ENCODE assay signal across 10 cellular contexts in the genomic region with DNA sequence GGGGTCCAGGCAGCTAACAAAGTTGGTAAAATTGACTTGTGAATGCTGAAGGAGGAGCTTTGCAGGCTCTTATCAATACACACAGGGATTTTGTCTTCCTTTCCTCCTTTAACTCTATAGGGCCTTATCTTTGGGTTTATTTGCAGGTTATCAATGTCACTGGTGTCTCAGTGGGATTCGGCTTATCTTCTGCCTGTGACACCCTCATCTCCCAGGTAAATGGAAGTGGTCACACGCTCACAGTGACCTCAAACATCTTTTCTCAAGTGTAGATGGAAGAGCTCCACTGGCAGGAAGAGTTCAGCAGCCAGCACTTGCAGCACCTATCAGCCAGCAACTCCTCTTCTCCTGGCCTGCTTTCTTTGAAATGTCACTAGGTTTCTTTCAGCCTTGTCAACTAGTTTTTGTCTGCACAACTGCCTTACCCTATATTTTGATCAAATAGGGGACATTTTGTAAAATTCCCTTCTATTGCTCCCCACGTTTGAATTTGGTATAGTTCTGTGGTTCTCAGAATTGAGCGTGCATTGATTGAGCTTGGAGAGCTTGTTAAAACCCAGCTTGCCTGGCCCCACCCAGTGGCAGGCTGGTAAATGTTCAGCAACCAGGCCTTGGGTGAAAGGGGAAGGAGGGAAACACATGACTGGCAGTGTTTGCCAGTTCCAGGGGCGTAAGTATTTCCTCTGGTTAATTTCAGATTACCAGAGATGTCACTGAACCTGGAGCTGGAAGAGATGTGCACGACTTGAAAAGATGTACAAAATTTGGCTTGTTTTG. TPM values are rescaled to one million over a fixed set of nuclear protein-coding genes. Genes with fewer than 3 reads are reported as not detected.
A peak's percentile ranks its signal among the peaks of the same experiment; 100 is the strongest.
DNase-seq lines count a peak whose midpoint lies in the region; ATAC-seq, FAIRE-seq and TF ChIP-seq lines count a peak whose summit lies in the region.
"Had no signal": no experiment of that assay in that cellular context is flagged by ENCODE, and none has a peak within 500 bp of the region (broad histone marks: within the 10 kb centered on the region; RNA-seq: fewer than 3 reads in every experiment).

No MANE protein-coding gene starts in this region.

- RAD21 ChIA-PET in GM12878 (lab: Charles Lee; ENCODE audit: unreplicated experiment), result no interaction called here

- ATAC-seq in activated naive CD8-positive, alpha-beta T cell treated with anti-CD3 and anti-CD28 coated beads, Interleukin-2, amount 10 ng/mL, durations not matched to agents 7 days and 5 days (ENCODE audit: low read depth), result no peak
- ATAC-seq in GM12878, result peak; percentile 36; the same call in 1 of the 3 replicates
- ATAC-seq in lung (ENCODE audit: insufficient read depth, low FRiP score), result no peak

- intact Hi-C loops in GM12878 (cut with micrococcal nuclease; ENCODE audit: unreplicated experiment) (no loop called here), vagina (cut with DNase I) (no loop called here)

- POLR2A ChIA-PET in activated naive CD8-positive, alpha-beta T cell treated with anti-CD3 and anti-CD28 coated beads, Interleukin-2, amount 10 ng/mL, durations not matched to agents 7 days and 5 days (lab: Charles Lee), result no interaction called here
- POLR2A ChIA-PET in GM12878 (lab: Charles Lee), result no interaction called here

- peak overlapping the region; percentile 30 for H3K27ac Mint-ChIP-seq in activated naive CD8-positive, alpha-beta T cell treated with anti-CD3 and anti-CD28 coated beads, Interleukin-2, amount 10 ng/mL, durations not matched to agents 7 days and 5 days
- H3K27ac Mint-ChIP-seq in activated naive CD8-positive, alpha-beta T cell treated with anti-CD3 and anti-CD28 coated beads for 36 hours, result no peak overlapping the region

- TF ChIP-seq EP300 in GM12878 (IDR thresholded peaks at IDR 0.05; ENCODE audit: borderline replicate concordance in 1 of 2, control insufficient read depth in 1 of 2, low read depth in 2 of 2, low read length in 2 of 2), result no peak

- H3K36me3 ChIP-seq in GM12878 (ENCODE audit: control insufficient read depth in 2 of 2, insufficient read depth in 2 of 2, low read length in 1 of 2) (no peaks in the 10 kb centered on the region), lung (ENCODE audit: control insufficient read depth in 2 of 2, insufficient read depth in 2 of 2, low read length in 2 of 2) (no peaks in the 10 kb centered on the region), vagina (peaks cover 0 to 3% of the 10 kb centered on the region in 2 donors)

- no peak for TF ChIP-seq RAD21 in GM12878 (IDR thresholded peaks at IDR 0.05; ENCODE audit: insufficient read depth, low read depth, low read length)

- no peaks in the 10 kb centered on the region for H3K27me3 ChIP-seq in GM12878 (replicated peaks in 1 of 2; ENCODE audit: control insufficient read depth in 2 of 2, insufficient read depth in 2 of 2, low read length in 1 of 2)
- H3K27me3 ChIP-seq in lung (ENCODE audit: control insufficient read depth, insufficient read depth), result no peaks in the 10 kb centered on the region
- no peaks in the 10 kb centered on the region for H3K27me3 ChIP-seq in vagina

- H3K4me3 ChIP-seq in GM12878 (no peak overlapping the region), lung (no peak overlapping the region), vagina (no peak overlapping the region)
- H3K4me3 ChIP-seq: skin epidermis had no signal

- H3K27ac ChIP-seq in GM12878 (ENCODE audit: control insufficient read depth, insufficient read depth), result no peak overlapping the region
- no peak overlapping the region for H3K27ac ChIP-seq in lung (ENCODE audit: low read depth in 1 of 2, low read length in 1 of 2)
- H3K27ac ChIP-seq in vagina, result peak overlapping the region; percentile 63

- DNase-seq in activated naive CD8-positive, alpha-beta T cell treated with anti-CD3 and anti-CD28 coated beads, Interleukin-2, amount 10 ng/mL, durations not matched to agents 7 days and 5 days, result no peak
- DNase-seq in activated naive CD8-positive, alpha-beta T cell treated with anti-CD3 and anti-CD28 coated beads for 36 hours, result no peak
- DNase-seq in GM12878 (ENCODE audit: low read depth, low spot score) (no peak), lung (ENCODE audit: low spot score) (peak; percentile 37), vagina (ENCODE audit: extremely low spot score in 2 of 2) (no peak), NCI-H187 (lab: John Stamatoyannopoulos, UW) (no peak), RCC 7860 (ENCODE audit: low spot score) (no peak)
- no peak for DNase-seq in stimulated activated CD4-positive, alpha-beta T cell treated with anti-CD3 and anti-CD28 coated beads, Interleukin-12 subunit alpha, Interleukin-12 subunit beta, amount 100 ng/mL, for 4 hours
- DNase-seq: NCI-H1417 treated with DMSO at 0.1 percent for 48 hours had no signal

- H3K4me1 ChIP-seq in GM12878 (ENCODE audit: control insufficient read depth, insufficient read depth, low read length), result no peaks in the 10 kb centered on the region
- no peaks in the 10 kb centered on the region for H3K4me1 ChIP-seq in lung (ENCODE audit: control insufficient read depth in 2 of 2, insufficient read depth in 2 of 2, low read length in 2 of 2)
- peaks cover 12% of the 10 kb centered on the region for H3K4me1 ChIP-seq in vagina

- WGBS in GM12878 (ENCODE audit: insufficient coverage, insufficient replicate concordance, low lambda C conversion rate, missing lambda C conversion rate), result 15% methylated on average over 6 of the region's 6 CpGs
- 42 to 51% methylated on average over 6 of the region's 6 CpGs for WGBS in lung, 2 donors

- TF ChIP-seq CTCF in GM12878 (IDR thresholded peaks at IDR 0.05 in 2 of 3, conservative IDR thresholded peaks at IDR 0.05 in 1 of 3; ENCODE audit: control insufficient read depth in 2 of 3, extremely low read depth in 1 of 3, insufficient read depth in 1 of 3, low read depth in 3 of 3, low read length in 3 of 3), result no peak
- no peak for TF ChIP-seq CTCF in lung (IDR thresholded peaks at IDR 0.05; ENCODE audit: control extremely low read depth, extremely low read depth)
- no peak for TF ChIP-seq CTCF in vagina (IDR thresholded peaks at IDR 0.05)

- H3K27me3 Mint-ChIP-seq in activated naive CD8-positive, alpha-beta T cell treated with anti-CD3 and anti-CD28 coated beads, Interleukin-2, amount 10 ng/mL, durations not matched to agents 7 days and 5 days, result peaks cover 6% of the 10 kb centered on the region
- H3K27me3 Mint-ChIP-seq in activated naive CD8-positive, alpha-beta T cell treated with anti-CD3 and anti-CD28 coated beads for 36 hours, result peaks cover 9% of the 10 kb centered on the region

- no peaks in the 10 kb centered on the region for H3K4me1 Mint-ChIP-seq in activated naive CD8-positive, alpha-beta T cell treated with anti-CD3 and anti-CD28 coated beads, Interleukin-2, amount 10 ng/mL, durations not matched to agents 7 days and 5 days
- H3K4me1 Mint-ChIP-seq in activated naive CD8-positive, alpha-beta T cell treated with anti-CD3 and anti-CD28 coated beads for 36 hours, result no peaks in the 10 kb centered on the region

- H3K79me2 ChIP-seq in GM12878 (ENCODE audit: control insufficient read depth, insufficient read depth, low read length), result no peaks in the 10 kb centered on the region

- H3K4me2 ChIP-seq in GM12878 (ENCODE audit: control insufficient read depth, insufficient read depth), result no peak overlapping the region

- no peak overlapping the region for H3K9ac ChIP-seq in GM12878 (ENCODE audit: control insufficient read depth, insufficient read depth, low read length)

- no peak for FAIRE-seq in GM12878 (lab: Jason Lieb, UNC)
- no peak for FAIRE-seq in RCC 7860 (lab: Jason Lieb, UNC)

- no peak for TF ChIP-seq POLR2A in GM12878 (IDR thresholded peaks at IDR 0.05; ENCODE audit: low read depth, low read length)
- no peak for TF ChIP-seq POLR2A in vagina (IDR thresholded peaks at IDR 0.05)

- no peak overlapping the region for H2AFZ ChIP-seq in GM12878 (ENCODE audit: control insufficient read depth, low read depth, low read length)

- no TSS peak for BruUV-seq in GM12878 (replicated peaks; lab: Mats Ljungman, UMichigan)

- SMC1A ChIA-PET in GM12878 (lab: Charles Lee; ENCODE audit: uncharacterized antibody, unreplicated experiment), result no interaction called here

- no peak overlapping the region for H3K4me3 Mint-ChIP-seq in activated naive CD8-positive, alpha-beta T cell treated with anti-CD3 and anti-CD28 coated beads, Interleukin-2, amount 10 ng/mL, durations not matched to agents 7 days and 5 days
- no peak overlapping the region for H3K4me3 Mint-ChIP-seq in activated naive CD8-positive, alpha-beta T cell treated with anti-CD3 and anti-CD28 coated beads for 36 hours

- CTCF ChIA-PET in GM12878 (lab: Yijun Ruan, JAX), result no interaction called here

- H4K20me1 ChIP-seq in GM12878 (ENCODE audit: control insufficient read depth, insufficient read depth), result no peaks in the 10 kb centered on the region

- H3K9me3 ChIP-seq in GM12878 (replicated peaks; ENCODE audit: control insufficient read depth, insufficient read depth, low read length), result no peaks in the 10 kb centered on the region
- no peaks in the 10 kb centered on the region for H3K9me3 ChIP-seq in lung (ENCODE audit: control insufficient read depth in 2 of 2, insufficient read depth in 1 of 2, low read length in 1 of 2)
- H3K9me3 ChIP-seq in vagina, result no peaks in the 10 kb centered on the region

- in situ Hi-C loops in GM12878 (cut with MboI), result no loop called here

- no peaks in the 10 kb centered on the region for H3K9me3 Mint-ChIP-seq in activated naive CD8-positive, alpha-beta T cell treated with anti-CD3 and anti-CD28 coated beads, Interleukin-2, amount 10 ng/mL, durations not matched to agents 7 days and 5 days
- H3K9me3 Mint-ChIP-seq in activated naive CD8-positive, alpha-beta T cell treated with anti-CD3 and anti-CD28 coated beads for 36 hours, result no peaks in the 10 kb centered on the region

- H3K36me3 Mint-ChIP-seq in activated naive CD8-positive, alpha-beta T cell treated with anti-CD3 and anti-CD28 coated beads, Interleukin-2, amount 10 ng/mL, durations not matched to agents 7 days and 5 days, result no peaks in the 10 kb centered on the region
- no peaks in the 10 kb centered on the region for H3K36me3 Mint-ChIP-seq in activated naive CD8-positive, alpha-beta T cell treated with anti-CD3 and anti-CD28 coated beads for 36 hours

RNA-seq across cellular contexts. Expression of a gene that starts 12.8 kb away (rescaled TPM):
- total RNA-seq in activated naive CD8-positive, alpha-beta T cell treated with anti-CD3 and anti-CD28 coated beads, Interleukin-2, amount 10 ng/mL, durations not matched to agents 7 days and 5 days, result not detected
- not detected for total RNA-seq in activated naive CD8-positive, alpha-beta T cell treated with anti-CD3 and anti-CD28 coated beads for 36 hours
- total RNA-seq in GM12878 (2013; cell fraction: nucleolus; rRNA removed), result not detected in 2 replicates
- total RNA-seq in GM12878 (2014; rRNA removed), result not detected in 2 replicates
- total RNA-seq in GM12878 (2014; rRNA removed; fragmentation: Illumina TruSeq; extraction: Trizol), result not detected in 2 replicates
- 0.41 TPM in 1 of 2 replicates, not detected in the other for total RNA-seq in GM12878 (2021)
- 0.14 TPM for polyA plus RNA-seq in GM12878 (2011; ENCODE audit: low read depth)
- polyA plus RNA-seq in GM12878 (2011; rRNA removed), result not detected in 2 replicates
- not detected in 2 replicates for polyA plus RNA-seq in GM12878 (2011; cell fraction: cytosol; rRNA removed)
- polyA plus RNA-seq in GM12878 (2011; cell fraction: nucleus; rRNA removed), result not detected in 2 replicates
- polyA plus RNA-seq in GM12878 (2012), result 0.21 and 0.47 TPM in 2 replicates
- not detected in 2 replicates for polyA plus RNA-seq in GM12878 (2014; fragmentation: Illumina TruSeq; extraction: Trizol)
- polyA plus RNA-seq in GM12878 (2014; fragmentation: Nextera tagmentation; extraction: Ambion mirVana), result not detected
- polyA plus RNA-seq in GM12878 (2014; rRNA removed), result not detected in 2 replicates
- polyA plus RNA-seq in GM12878 (2016; fragmentation: Nextera tagmentation; extraction: Ambion mirVana), result not detected
- polyA minus RNA-seq in GM12878 (2011; rRNA and poly(A)+ RNA removed), result not detected in 2 replicates
- not detected in 2 replicates for polyA minus RNA-seq in GM12878 (2011; cell fraction: cytosol; rRNA and poly(A)+ RNA removed)
- not detected in 2 replicates for polyA minus RNA-seq in GM12878 (2011; cell fraction: nucleus; rRNA and poly(A)+ RNA removed)
- total RNA-seq in lung, result 1 to 10 TPM in 1 of 2 donors, under 1 TPM in 1; 0.74 to 9.4 TPM
- 1 to 10 TPM; 1.8 to 2.8 TPM for polyA plus RNA-seq in lung
- total RNA-seq in vagina, result 29.7 TPM
